14 cellular contexts compared by ENCODE assay signal in genomic region chr6:31178143-31179041, GRCh38. TPM values are rescaled to one million over a fixed set of nuclear protein-coding genes. Genes with fewer than 3 reads are reported as not detected.
DNase-seq lines count a peak whose midpoint lies in the region; ATAC-seq, FAIRE-seq and TF ChIP-seq lines count a peak whose summit lies in the region.
"Had no signal": no experiment of that assay in that cellular context is flagged by ENCODE, and none has a peak within 500 bp of the region (broad histone marks: within the 10 kb centered on the region; RNA-seq: fewer than 3 reads in every experiment).

No MANE protein-coding gene starts in this region.

- POLR2A ChIA-PET in CD8-positive, alpha-beta memory T cell (lab: Charles Lee), result no interaction called here
- POLR2A ChIA-PET in naive thymus-derived CD4-positive, alpha-beta T cell (lab: Charles Lee), result no interaction called here

- H3K4me3 Mint-ChIP-seq in CD8-positive, alpha-beta memory T cell, result peak overlapping the region in 3 of 7 donors; percentile 14 to 30 (median 29)
- peak overlapping the region; percentile 70 for H3K4me3 Mint-ChIP-seq in T-helper 17 cell
- H3K4me3 Mint-ChIP-seq in naive thymus-derived CD4-positive, alpha-beta T cell, result no peak overlapping the region
- H3K4me3 Mint-ChIP-seq: T-cell had no signal

- intact Hi-C loops in naive thymus-derived CD4-positive, alpha-beta T cell (cut with micrococcal nuclease), result no loop called here

- no peak for TF ChIP-seq POLR2A in GM12892 (IDR thresholded peaks at IDR 0.05; ENCODE audit: low read depth, low read length)

- peak overlapping the region in 6 of 8 donors; percentile 23 to 84 (median 52) for H3K27ac Mint-ChIP-seq in CD8-positive, alpha-beta memory T cell
- peak overlapping the region; percentile 1 for H3K27ac Mint-ChIP-seq in T-helper 17 cell
- H3K27ac Mint-ChIP-seq in naive thymus-derived CD4-positive, alpha-beta T cell, result no peak overlapping the region
- H3K27ac Mint-ChIP-seq: T-cell had no signal

- ATAC-seq in T-helper 17 cell (no peak), GM18519 (IDR thresholded peaks at IDR 0.05; ENCODE audit: low FRiP score, unreplicated experiment) (no peak)
- no peak for ATAC-seq in naive thymus-derived CD4-positive, alpha-beta T cell
- ATAC-seq: lower lobe of right lung, T-cell had no signal

- FAIRE-seq in GM12892 (lab: Jason Lieb, UNC), result peak; percentile 81

- H3K27me3 Mint-ChIP-seq in CD8-positive, alpha-beta memory T cell, result no peaks in the 10 kb centered on the region
- H3K27me3 Mint-ChIP-seq in T-helper 17 cell, result no peaks in the 10 kb centered on the region
- H3K27me3 Mint-ChIP-seq in naive thymus-derived CD4-positive, alpha-beta T cell, result no peaks in the 10 kb centered on the region
- H3K27me3 Mint-ChIP-seq: T-cell had no signal

- H3K4me1 ChIP-seq in CD8-positive, alpha-beta memory T cell (ENCODE audit: insufficient read depth, low read length), result no peaks in the 10 kb centered on the region
- H3K4me1 ChIP-seq in naive thymus-derived CD4-positive, alpha-beta T cell (ENCODE audit: control insufficient read depth in 2 of 2, insufficient read depth in 2 of 2, low read length in 2 of 2), result peaks cover 0 to 4% of the 10 kb centered on the region in 2 donors

- no peaks in the 10 kb centered on the region for H3K36me3 ChIP-seq in CD8-positive, alpha-beta memory T cell (ENCODE audit: insufficient read depth, low read length)
- no peaks in the 10 kb centered on the region for H3K36me3 ChIP-seq in naive thymus-derived CD4-positive, alpha-beta T cell (ENCODE audit: control insufficient read depth in 2 of 3, insufficient read depth in 3 of 3, low read length in 3 of 3)
- H3K36me3 ChIP-seq: BLaER1 treated with 17β-estradiol and CSF1 and Interleukin-3, amounts not matched to agents 10 nM and 100 nM; cardiac muscle cell; sigmoid colon had no signal

- H3K4me3 ChIP-seq in CD8-positive, alpha-beta memory T cell (ENCODE audit: low read length), result no peak overlapping the region
- no peak overlapping the region for H3K4me3 ChIP-seq in fibroblast of the aortic adventitia (ENCODE audit: low read depth, low read length)
- no peak overlapping the region for H3K4me3 ChIP-seq in naive thymus-derived CD4-positive, alpha-beta T cell (ENCODE audit: low read length)
- H3K4me3 ChIP-seq: BLaER1 treated with 17β-estradiol and CSF1 and Interleukin-3, amounts not matched to agents 10 nM and 100 nM; cardiac muscle cell; lower lobe of right lung; sigmoid colon had no signal

- H3K9me3 Mint-ChIP-seq in CD8-positive, alpha-beta memory T cell, result no peaks in the 10 kb centered on the region
- peaks cover 0 to 1% (median 0%) of the 10 kb centered on the region in 11 donors for H3K9me3 Mint-ChIP-seq in naive thymus-derived CD4-positive, alpha-beta T cell
- H3K9me3 Mint-ChIP-seq: T-cell had no signal

- no peaks in the 10 kb centered on the region for H3K36me3 Mint-ChIP-seq in CD8-positive, alpha-beta memory T cell
- no peaks in the 10 kb centered on the region for H3K36me3 Mint-ChIP-seq in T-helper 17 cell (ENCODE audit: low read depth)
- H3K36me3 Mint-ChIP-seq in naive thymus-derived CD4-positive, alpha-beta T cell, result no peaks in the 10 kb centered on the region
- H3K36me3 Mint-ChIP-seq: T-cell had no signal

- no peak overlapping the region for H3K27ac ChIP-seq in CD8-positive, alpha-beta memory T cell (ENCODE audit: low read depth, low read length)
- H3K27ac ChIP-seq in naive thymus-derived CD4-positive, alpha-beta T cell (ENCODE audit: low read depth, low read length), result no peak overlapping the region
- H3K27ac ChIP-seq: BLaER1 treated with 17β-estradiol and CSF1 and Interleukin-3, amounts not matched to agents 10 nM and 100 nM; cardiac muscle cell; lower lobe of right lung; sigmoid colon had no signal

- no peaks in the 10 kb centered on the region for H3K27me3 ChIP-seq in CD8-positive, alpha-beta memory T cell (ENCODE audit: insufficient read depth, low read length, poor library complexity, severe bottlenecking)
- no peaks in the 10 kb centered on the region for H3K27me3 ChIP-seq in naive thymus-derived CD4-positive, alpha-beta T cell (ENCODE audit: control insufficient read depth in 2 of 2, insufficient read depth in 2 of 2, low read length in 2 of 2)
- H3K27me3 ChIP-seq: BLaER1 treated with 17β-estradiol and CSF1 and Interleukin-3, amounts not matched to agents 10 nM and 100 nM; cardiac muscle cell; sigmoid colon had no signal

- CTCF ChIA-PET in CD8-positive, alpha-beta memory T cell (lab: Charles Lee), result no interaction called here
- CTCF ChIA-PET in naive thymus-derived CD4-positive, alpha-beta T cell (lab: Charles Lee), result no interaction called here

- no peak for DNase-seq in CD8-positive, alpha-beta memory T cell
- DNase-seq in GM12892 (ENCODE audit: insufficient read length) (no peak), T-helper 17 cell (no peak), fibroblast of the aortic adventitia (ENCODE audit: low read depth) (peak; percentile 25), NCI-H82 (lab: John Stamatoyannopoulos, UW) (no peak), NCI-H2081 treated with DMSO at 0.1 percent for 48 hours (lab: John Stamatoyannopoulos, UW) (no peak)
- DNase-seq in naive thymus-derived CD4-positive, alpha-beta T cell, result no peak
- DNase-seq: activated naive CD4-positive, alpha-beta T cell treated with Interleukin-2 at 50 U/mL for 16 hours; lower lobe of right lung; sigmoid colon; T-cell had no signal

- no peaks in the 10 kb centered on the region for H3K9me3 ChIP-seq in CD8-positive, alpha-beta memory T cell (ENCODE audit: low read length)
- no peaks in the 10 kb centered on the region for H3K9me3 ChIP-seq in T-helper 17 cell (ENCODE audit: control insufficient read depth, low read length, poor library complexity, severe bottlenecking)
- H3K9me3 ChIP-seq in naive thymus-derived CD4-positive, alpha-beta T cell (ENCODE audit: control insufficient read depth in 2 of 3, low read length in 3 of 3), result no peaks in the 10 kb centered on the region
- H3K9me3 ChIP-seq: BLaER1 treated with 17β-estradiol and CSF1 and Interleukin-3, amounts not matched to agents 10 nM and 100 nM; lower lobe of right lung; sigmoid colon had no signal

- TF ChIP-seq CTCF in fibroblast of the aortic adventitia (IDR thresholded peaks at IDR 0.05; ENCODE audit: insufficient read depth, low read length), result no peak

- peaks cover 19 to 30% (median 26%) of the 10 kb centered on the region in 3 donors for H3K4me1 Mint-ChIP-seq in CD8-positive, alpha-beta memory T cell
- H3K4me1 Mint-ChIP-seq in T-helper 17 cell, result peaks cover 19% of the 10 kb centered on the region
- H3K4me1 Mint-ChIP-seq in naive thymus-derived CD4-positive, alpha-beta T cell, result peaks cover 0 to 15% (median 8%) of the 10 kb centered on the region in 7 donors

RNA-seq across cellular contexts. Expression of gene POU5F1, which starts 7.9 kb away (rescaled TPM):
- total RNA-seq in CD8-positive, alpha-beta memory T cell, result not detected
- not detected for polyA plus RNA-seq in CD8-positive, alpha-beta memory T cell
- polyA plus RNA-seq in GM12892 (2012; ENCODE audit: missing spikeins), result 4.1 TPM
- total RNA-seq in T-helper 17 cell (not detected), fibroblast of the aortic adventitia (ENCODE audit: low replicate concordance) (not detected in 2 replicates)
- under 1 TPM in 1 of 5 experiments, not detected in 4; 0.46 TPM for total RNA-seq in naive thymus-derived CD4-positive, alpha-beta T cell
- under 1 TPM in 1 of 2 donors, not detected in 1; 0.18 TPM for polyA plus RNA-seq in naive thymus-derived CD4-positive, alpha-beta T cell
- polyA plus RNA-seq: cardiac muscle cell had no signal

RNA-seq across cellular contexts. Expression of gene TCF19, which starts 20.0 kb away (rescaled TPM):
- total RNA-seq in CD8-positive, alpha-beta memory T cell, result 100 to 1,000 TPM; 102 to 103 TPM
- polyA plus RNA-seq in CD8-positive, alpha-beta memory T cell, result 11.6 TPM
- polyA plus RNA-seq in GM12892 (2012; ENCODE audit: missing spikeins), result 43.0 TPM
- total RNA-seq in T-helper 17 cell, result 1 to 10 TPM; 3.7 to 4.1 TPM
- 4.2 and 46.3 TPM in 2 replicates for total RNA-seq in fibroblast of the aortic adventitia (ENCODE audit: low replicate concordance)
- 10 to 100 TPM in 1 of 5 experiments, 1 to 10 TPM in 4; 4.3 to 78.9 (median 9.4) TPM for total RNA-seq in naive thymus-derived CD4-positive, alpha-beta T cell
- polyA plus RNA-seq in naive thymus-derived CD4-positive, alpha-beta T cell, result 1 to 10 TPM; 9.4 to 9.7 TPM

RNA-seq across cellular contexts. Expression of gene CCHCR1, which starts 20.8 kb away (rescaled TPM):
- total RNA-seq in CD8-positive, alpha-beta memory T cell, result 10 to 100 TPM; 45.9 to 46.1 TPM
- 7.4 TPM for polyA plus RNA-seq in CD8-positive, alpha-beta memory T cell
- 38.9 TPM for polyA plus RNA-seq in GM12892 (2012; ENCODE audit: missing spikeins)
- 10 to 100 TPM; 17.9 to 18.0 TPM for total RNA-seq in T-helper 17 cell
- 21.1 and 42.0 TPM in 2 replicates for total RNA-seq in fibroblast of the aortic adventitia (ENCODE audit: low replicate concordance)
- total RNA-seq in naive thymus-derived CD4-positive, alpha-beta T cell, result 10 to 100 TPM; 20.1 to 46.4 (median 35.5) TPM
- polyA plus RNA-seq in naive thymus-derived CD4-positive, alpha-beta T cell, result 10 to 100 TPM in 1 of 2 donors, 1 to 10 TPM in 1; 6.9 to 11.1 TPM

RNA-seq across cellular contexts. Expression of gene PSORS1C2, which starts 39.5 kb away (rescaled TPM):
- not detected for total RNA-seq in CD8-positive, alpha-beta memory T cell
- not detected for polyA plus RNA-seq in CD8-positive, alpha-beta memory T cell
- not detected for polyA plus RNA-seq in GM12892 (2012; ENCODE audit: missing spikeins)
- not detected for total RNA-seq in T-helper 17 cell
- total RNA-seq in fibroblast of the aortic adventitia (ENCODE audit: low replicate concordance), result not detected in 2 replicates
- total RNA-seq in naive thymus-derived CD4-positive, alpha-beta T cell, result not detected
- not detected for polyA plus RNA-seq in naive thymus-derived CD4-positive, alpha-beta T cell
- total RNA-seq: cardiac muscle cell, lower lobe of right lung, sigmoid colon, T-cell had no signal
- polyA plus RNA-seq: cardiac muscle cell, sigmoid colon had no signal

RNA-seq across cellular contexts. Expression of gene CDSN, which starts 58.1 kb away (rescaled TPM):
- not detected for total RNA-seq in CD8-positive, alpha-beta memory T cell
- not detected for polyA plus RNA-seq in CD8-positive, alpha-beta memory T cell
- polyA plus RNA-seq in GM12892 (2012; ENCODE audit: missing spikeins), result not detected
- not detected for total RNA-seq in T-helper 17 cell
- not detected in 2 replicates for total RNA-seq in fibroblast of the aortic adventitia (ENCODE audit: low replicate concordance)
- total RNA-seq in naive thymus-derived CD4-positive, alpha-beta T cell, result not detected
- not detected for polyA plus RNA-seq in naive thymus-derived CD4-positive, alpha-beta T cell
- total RNA-seq: cardiac muscle cell, lower lobe of right lung, sigmoid colon, T-cell had no signal
- polyA plus RNA-seq: cardiac muscle cell, sigmoid colon had no signal

Comparison
In these comparisons a context has a peak if more than half of its experiments do, and no peak if none do; other contexts are left out.
1. H3K27ac Mint-ChIP-seq: peak in CD8-positive, alpha-beta memory T cell (6 of 8) and T-helper 17 cell (single experiment); none in naive thymus-derived CD4-positive, alpha-beta T cell (0 of 9).